In the genomic region with DNA sequence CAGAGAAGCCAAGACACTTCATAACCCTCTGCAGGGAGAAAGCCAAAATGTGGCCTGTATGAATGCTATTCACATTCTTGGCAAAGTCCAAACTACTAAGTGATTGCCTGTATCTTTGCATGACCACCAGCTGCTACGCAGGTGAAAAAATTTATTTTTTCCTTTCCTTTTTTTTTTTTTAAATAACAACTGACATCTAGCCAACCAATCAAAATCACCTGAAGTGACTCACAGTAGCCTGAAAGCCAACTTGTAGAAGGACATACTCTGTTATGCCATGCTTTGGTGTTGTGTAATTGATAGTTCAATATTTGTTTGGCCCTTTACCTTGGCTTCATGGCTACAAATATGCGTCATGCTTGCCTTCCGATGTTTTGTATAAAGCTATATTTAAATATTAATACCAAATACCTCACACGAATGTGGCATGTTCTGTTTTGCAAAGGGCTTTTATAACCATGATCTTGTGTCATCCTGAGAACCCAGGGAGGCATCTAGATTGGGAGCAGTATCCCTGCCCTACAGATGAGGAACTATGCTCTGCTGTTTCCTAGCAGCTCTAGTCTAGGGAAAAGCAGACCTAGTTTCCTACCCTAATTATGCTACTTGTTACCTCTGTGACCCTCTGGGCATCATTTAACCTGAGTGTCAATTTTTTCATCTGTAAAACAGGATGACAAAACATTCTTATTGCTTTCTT, we compare ENCODE assay signal across 1 cellular context.
TF ChIP-seq lines count a peak whose summit lies in the region.

No MANE protein-coding gene starts in this region.

TF ChIP-seq in HepG2, 621 proteins besides CTCF, POLR2A, EP300 and RAD21 (continued from another document and continues in another):
- TF ChIP-seq, protein P1, sequence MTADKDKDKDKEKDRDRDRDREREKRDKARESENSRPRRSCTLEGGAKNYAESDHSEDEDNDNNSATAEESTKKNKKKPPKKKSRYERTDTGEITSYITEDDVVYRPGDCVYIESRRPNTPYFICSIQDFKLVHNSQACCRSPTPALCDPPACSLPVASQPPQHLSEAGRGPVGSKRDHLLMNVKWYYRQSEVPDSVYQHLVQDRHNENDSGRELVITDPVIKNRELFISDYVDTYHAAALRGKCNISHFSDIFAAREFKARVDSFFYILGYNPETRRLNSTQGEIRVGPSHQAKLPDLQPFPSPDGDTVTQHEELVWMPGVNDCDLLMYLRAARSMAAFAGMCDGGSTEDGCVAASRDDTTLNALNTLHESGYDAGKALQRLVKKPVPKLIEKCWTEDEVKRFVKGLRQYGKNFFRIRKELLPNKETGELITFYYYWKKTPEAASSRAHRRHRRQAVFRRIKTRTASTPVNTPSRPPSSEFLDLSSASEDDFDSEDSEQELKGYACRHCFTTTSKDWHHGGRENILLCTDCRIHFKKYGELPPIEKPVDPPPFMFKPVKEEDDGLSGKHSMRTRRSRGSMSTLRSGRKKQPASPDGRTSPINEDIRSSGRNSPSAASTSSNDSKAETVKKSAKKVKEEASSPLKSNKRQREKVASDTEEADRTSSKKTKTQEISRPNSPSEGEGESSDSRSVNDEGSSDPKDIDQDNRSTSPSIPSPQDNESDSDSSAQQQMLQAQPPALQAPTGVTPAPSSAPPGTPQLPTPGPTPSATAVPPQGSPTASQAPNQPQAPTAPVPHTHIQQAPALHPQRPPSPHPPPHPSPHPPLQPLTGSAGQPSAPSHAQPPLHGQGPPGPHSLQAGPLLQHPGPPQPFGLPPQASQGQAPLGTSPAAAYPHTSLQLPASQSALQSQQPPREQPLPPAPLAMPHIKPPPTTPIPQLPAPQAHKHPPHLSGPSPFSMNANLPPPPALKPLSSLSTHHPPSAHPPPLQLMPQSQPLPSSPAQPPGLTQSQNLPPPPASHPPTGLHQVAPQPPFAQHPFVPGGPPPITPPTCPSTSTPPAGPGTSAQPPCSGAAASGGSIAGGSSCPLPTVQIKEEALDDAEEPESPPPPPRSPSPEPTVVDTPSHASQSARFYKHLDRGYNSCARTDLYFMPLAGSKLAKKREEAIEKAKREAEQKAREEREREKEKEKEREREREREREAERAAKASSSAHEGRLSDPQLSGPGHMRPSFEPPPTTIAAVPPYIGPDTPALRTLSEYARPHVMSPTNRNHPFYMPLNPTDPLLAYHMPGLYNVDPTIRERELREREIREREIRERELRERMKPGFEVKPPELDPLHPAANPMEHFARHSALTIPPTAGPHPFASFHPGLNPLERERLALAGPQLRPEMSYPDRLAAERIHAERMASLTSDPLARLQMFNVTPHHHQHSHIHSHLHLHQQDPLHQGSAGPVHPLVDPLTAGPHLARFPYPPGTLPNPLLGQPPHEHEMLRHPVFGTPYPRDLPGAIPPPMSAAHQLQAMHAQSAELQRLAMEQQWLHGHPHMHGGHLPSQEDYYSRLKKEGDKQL (CRISPR knock-in tag; IDR thresholded peaks at IDR 0.05; ENCODE audit: low read depth) = no peak
- peak; percentile 60; the same call in 1 of the 2 replicates for TF ChIP-seq HOXA3 (CRISPR knock-in tag; IDR thresholded peaks at IDR 0.05)
- no peak for TF ChIP-seq SP4 (CRISPR knock-in tag; IDR thresholded peaks at IDR 0.05)
- TF ChIP-seq ATRX (CRISPR knock-in tag; IDR thresholded peaks at IDR 0.05; ENCODE audit: borderline replicate concordance) = no peak
- TF ChIP-seq, protein P2, sequence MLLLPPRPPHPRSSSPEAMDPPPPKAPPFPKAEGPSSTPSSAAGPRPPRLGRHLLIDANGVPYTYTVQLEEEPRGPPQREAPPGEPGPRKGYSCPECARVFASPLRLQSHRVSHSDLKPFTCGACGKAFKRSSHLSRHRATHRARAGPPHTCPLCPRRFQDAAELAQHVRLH (CRISPR knock-in tag; IDR thresholded peaks at IDR 0.05; ENCODE audit: borderline replicate concordance, low read depth) = no peak
- no peak for TF ChIP-seq ZNF343 (CRISPR knock-in tag; IDR thresholded peaks at IDR 0.05)
- peak; percentile 56 for TF ChIP-seq ASH2L (IDR thresholded peaks at IDR 0.05; ENCODE audit: insufficient read length, low read depth, low read length)
- TF ChIP-seq, protein P3, sequence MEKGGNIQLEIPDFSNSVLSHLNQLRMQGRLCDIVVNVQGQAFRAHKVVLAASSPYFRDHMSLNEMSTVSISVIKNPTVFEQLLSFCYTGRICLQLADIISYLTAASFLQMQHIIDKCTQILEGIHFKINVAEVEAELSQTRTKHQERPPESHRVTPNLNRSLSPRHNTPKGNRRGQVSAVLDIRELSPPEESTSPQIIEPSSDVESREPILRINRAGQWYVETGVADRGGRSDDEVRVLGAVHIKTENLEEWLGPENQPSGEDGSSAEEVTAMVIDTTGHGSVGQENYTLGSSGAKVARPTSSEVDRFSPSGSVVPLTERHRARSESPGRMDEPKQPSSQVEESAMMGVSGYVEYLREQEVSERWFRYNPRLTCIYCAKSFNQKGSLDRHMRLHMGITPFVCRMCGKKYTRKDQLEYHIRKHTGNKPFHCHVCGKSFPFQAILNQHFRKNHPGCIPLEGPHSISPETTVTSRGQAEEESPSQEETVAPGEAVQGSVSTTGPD (CRISPR knock-in tag; IDR thresholded peaks at IDR 0.05) = peak; percentile 70; the same call in 1 of the 2 replicates
- TF ChIP-seq, protein P4, sequence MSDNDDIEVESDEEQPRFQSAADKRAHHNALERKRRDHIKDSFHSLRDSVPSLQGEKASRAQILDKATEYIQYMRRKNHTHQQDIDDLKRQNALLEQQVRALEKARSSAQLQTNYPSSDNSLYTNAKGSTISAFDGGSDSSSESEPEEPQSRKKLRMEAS (IDR thresholded peaks at IDR 0.05) = 0 out of 2 replicates have a peak, but pooled peaks have one; percentile 30
- no peak for TF ChIP-seq NR1H2 (CRISPR knock-in tag; IDR thresholded peaks at IDR 0.05; ENCODE audit: borderline replicate concordance, low read depth)
- no peak for TF ChIP-seq PAF1 (CRISPR knock-in tag; IDR thresholded peaks at IDR 0.05)
- TF ChIP-seq, protein P5, sequence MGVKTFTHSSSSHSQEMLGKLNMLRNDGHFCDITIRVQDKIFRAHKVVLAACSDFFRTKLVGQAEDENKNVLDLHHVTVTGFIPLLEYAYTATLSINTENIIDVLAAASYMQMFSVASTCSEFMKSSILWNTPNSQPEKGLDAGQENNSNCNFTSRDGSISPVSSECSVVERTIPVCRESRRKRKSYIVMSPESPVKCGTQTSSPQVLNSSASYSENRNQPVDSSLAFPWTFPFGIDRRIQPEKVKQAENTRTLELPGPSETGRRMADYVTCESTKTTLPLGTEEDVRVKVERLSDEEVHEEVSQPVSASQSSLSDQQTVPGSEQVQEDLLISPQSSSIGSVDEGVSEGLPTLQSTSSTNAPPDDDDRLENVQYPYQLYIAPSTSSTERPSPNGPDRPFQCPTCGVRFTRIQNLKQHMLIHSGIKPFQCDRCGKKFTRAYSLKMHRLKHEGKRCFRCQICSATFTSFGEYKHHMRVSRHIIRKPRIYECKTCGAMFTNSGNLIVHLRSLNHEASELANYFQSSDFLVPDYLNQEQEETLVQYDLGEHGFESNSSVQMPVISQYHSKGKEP (CRISPR knock-in tag; IDR thresholded peaks at IDR 0.05) = no peak
- peak; percentile 63; the same call in 1 of the 2 replicates for TF ChIP-seq FOXO1 (CRISPR knock-in tag; IDR thresholded peaks at IDR 0.05)
- TF ChIP-seq ZNF558 (CRISPR knock-in tag; IDR thresholded peaks at IDR 0.05; ENCODE audit: borderline replicate concordance) = no peak
- TF ChIP-seq, protein P6, sequence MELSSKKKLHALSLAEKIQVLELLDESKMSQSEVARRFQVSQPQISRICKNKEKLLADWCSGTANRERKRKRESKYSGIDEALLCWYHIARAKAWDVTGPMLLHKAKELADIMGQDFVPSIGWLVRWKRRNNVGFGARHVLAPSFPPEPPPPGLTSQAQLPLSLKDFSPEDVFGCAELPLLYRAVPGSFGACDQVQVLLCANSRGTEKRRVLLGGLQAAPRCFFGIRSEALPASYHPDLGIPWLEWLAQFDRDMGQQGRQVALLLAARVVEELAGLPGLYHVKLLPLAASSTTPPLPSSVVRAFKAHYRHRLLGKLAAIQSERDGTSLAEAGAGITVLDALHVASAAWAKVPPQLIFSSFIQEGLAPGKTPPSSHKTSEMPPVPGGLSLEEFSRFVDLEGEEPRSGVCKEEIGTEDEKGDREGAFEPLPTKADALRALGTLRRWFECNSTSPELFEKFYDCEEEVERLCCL (CRISPR knock-in tag; IDR thresholded peaks at IDR 0.05; ENCODE audit: borderline replicate concordance) = no peak
- TF ChIP-seq ZNF75D (CRISPR knock-in tag; IDR thresholded peaks at IDR 0.05; ENCODE audit: borderline replicate concordance) = no peak
- no peak for TF ChIP-seq ZNF441 (CRISPR knock-in tag; IDR thresholded peaks at IDR 0.05; ENCODE audit: borderline replicate concordance)
- no peak for TF ChIP-seq FOXP1 (IDR thresholded peaks at IDR 0.05)
- peak; percentile 87 for TF ChIP-seq FOXP1 (CRISPR knock-in tag; IDR thresholded peaks at IDR 0.05)
- TF ChIP-seq, protein P7, sequence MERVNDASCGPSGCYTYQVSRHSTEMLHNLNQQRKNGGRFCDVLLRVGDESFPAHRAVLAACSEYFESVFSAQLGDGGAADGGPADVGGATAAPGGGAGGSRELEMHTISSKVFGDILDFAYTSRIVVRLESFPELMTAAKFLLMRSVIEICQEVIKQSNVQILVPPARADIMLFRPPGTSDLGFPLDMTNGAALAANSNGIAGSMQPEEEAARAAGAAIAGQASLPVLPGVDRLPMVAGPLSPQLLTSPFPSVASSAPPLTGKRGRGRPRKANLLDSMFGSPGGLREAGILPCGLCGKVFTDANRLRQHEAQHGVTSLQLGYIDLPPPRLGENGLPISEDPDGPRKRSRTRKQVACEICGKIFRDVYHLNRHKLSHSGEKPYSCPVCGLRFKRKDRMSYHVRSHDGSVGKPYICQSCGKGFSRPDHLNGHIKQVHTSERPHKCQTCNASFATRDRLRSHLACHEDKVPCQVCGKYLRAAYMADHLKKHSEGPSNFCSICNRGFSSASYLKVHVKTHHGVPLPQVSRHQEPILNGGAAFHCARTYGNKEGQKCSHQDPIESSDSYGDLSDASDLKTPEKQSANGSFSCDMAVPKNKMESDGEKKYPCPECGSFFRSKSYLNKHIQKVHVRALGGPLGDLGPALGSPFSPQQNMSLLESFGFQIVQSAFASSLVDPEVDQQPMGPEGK (CRISPR knock-in tag; IDR thresholded peaks at IDR 0.05) = no peak
- TF ChIP-seq ZBTB8A (CRISPR knock-in tag; IDR thresholded peaks at IDR 0.05; ENCODE audit: borderline replicate concordance, low read depth) = no peak
- TF ChIP-seq CBX5 (CRISPR knock-in tag; IDR thresholded peaks at IDR 0.05; ENCODE audit: borderline replicate concordance) = peak; percentile 9; the same call in 1 of the 2 replicates
- no peak for TF ChIP-seq ZNF720 (CRISPR knock-in tag; IDR thresholded peaks at IDR 0.05)
- no peak for TF ChIP-seq SIN3A (IDR thresholded peaks at IDR 0.05; ENCODE audit: borderline replicate concordance, low read depth, low read length)
- TF ChIP-seq FOXJ3 (CRISPR knock-in tag; IDR thresholded peaks at IDR 0.05; ENCODE audit: borderline replicate concordance) = peak; percentile 81
- no peak for TF ChIP-seq RNF2 (conservative IDR thresholded peaks at IDR 0.05; ENCODE audit: low read depth)
- peak; percentile 89 for TF ChIP-seq FOXM1 (CRISPR knock-in tag; IDR thresholded peaks at IDR 0.05)
- TF ChIP-seq FOSL2 (CRISPR knock-in tag; IDR thresholded peaks at IDR 0.05) = peak; percentile 93
- no peak for TF ChIP-seq HOXA5 (CRISPR knock-in tag; IDR thresholded peaks at IDR 0.05)
- no peak for TF ChIP-seq PTBP1 (IDR thresholded peaks at IDR 0.05; ENCODE audit: low read depth, low read length, poor library complexity, severe bottlenecking)
- no peak for TF ChIP-seq ZNF337 (CRISPR knock-in tag; IDR thresholded peaks at IDR 0.05; ENCODE audit: borderline replicate concordance, low read depth)
- TF ChIP-seq, protein P8, sequence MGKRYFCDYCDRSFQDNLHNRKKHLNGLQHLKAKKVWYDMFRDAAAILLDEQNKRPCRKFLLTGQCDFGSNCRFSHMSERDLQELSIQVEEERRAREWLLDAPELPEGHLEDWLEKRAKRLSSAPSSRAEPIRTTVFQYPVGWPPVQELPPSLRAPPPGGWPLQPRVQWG (CRISPR knock-in tag; IDR thresholded peaks at IDR 0.05; ENCODE audit: borderline replicate concordance, low read depth) = no peak
- no peak; the same call in 1 of the 2 replicates for TF ChIP-seq ELF1 (CRISPR knock-in tag; IDR thresholded peaks at IDR 0.05)
- no peak for TF ChIP-seq ZKSCAN1 (IDR thresholded peaks at IDR 0.05; ENCODE audit: low read length)
- TF ChIP-seq, protein P9, sequence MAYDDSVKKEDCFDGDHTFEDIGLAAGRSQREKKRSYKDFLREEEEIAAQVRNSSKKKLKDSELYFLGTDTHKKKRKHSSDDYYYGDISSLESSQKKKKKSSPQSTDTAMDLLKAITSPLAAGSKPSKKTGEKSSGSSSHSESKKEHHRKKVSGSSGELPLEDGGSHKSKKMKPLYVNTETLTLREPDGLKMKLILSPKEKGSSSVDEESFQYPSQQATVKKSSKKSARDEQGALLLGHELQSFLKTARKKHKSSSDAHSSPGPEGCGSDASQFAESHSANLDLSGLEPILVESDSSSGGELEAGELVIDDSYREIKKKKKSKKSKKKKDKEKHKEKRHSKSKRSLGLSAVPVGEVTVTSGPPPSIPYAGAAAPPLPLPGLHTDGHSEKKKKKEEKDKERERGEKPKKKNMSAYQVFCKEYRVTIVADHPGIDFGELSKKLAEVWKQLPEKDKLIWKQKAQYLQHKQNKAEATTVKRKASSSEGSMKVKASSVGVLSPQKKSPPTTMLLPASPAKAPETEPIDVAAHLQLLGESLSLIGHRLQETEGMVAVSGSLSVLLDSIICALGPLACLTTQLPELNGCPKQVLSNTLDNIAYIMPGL (CRISPR knock-in tag; IDR thresholded peaks at IDR 0.05; ENCODE audit: borderline replicate concordance in 1 of 2, low read depth in 1 of 2) = no peak
- no peak for TF ChIP-seq SNRNP70 (IDR thresholded peaks at IDR 0.05; ENCODE audit: low read depth, low read length)
- TF ChIP-seq KDM5A (IDR thresholded peaks at IDR 0.05; ENCODE audit: borderline replicate concordance, low read length) = no peak
- no peak for TF ChIP-seq ZNF143 (CRISPR knock-in tag; IDR thresholded peaks at IDR 0.05)
- no peak for TF ChIP-seq ZNF749 (CRISPR knock-in tag; IDR thresholded peaks at IDR 0.05; ENCODE audit: borderline replicate concordance)
- TF ChIP-seq, protein P10, sequence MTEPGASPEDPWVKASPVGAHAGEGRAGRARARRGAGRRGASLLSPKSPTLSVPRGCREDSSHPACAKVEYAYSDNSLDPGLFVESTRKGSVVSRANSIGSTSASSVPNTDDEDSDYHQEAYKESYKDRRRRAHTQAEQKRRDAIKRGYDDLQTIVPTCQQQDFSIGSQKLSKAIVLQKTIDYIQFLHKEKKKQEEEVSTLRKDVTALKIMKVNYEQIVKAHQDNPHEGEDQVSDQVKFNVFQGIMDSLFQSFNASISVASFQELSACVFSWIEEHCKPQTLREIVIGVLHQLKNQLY (CRISPR knock-in tag; IDR thresholded peaks at IDR 0.05) = no peak; the same call in 1 of the 2 replicates
- TF ChIP-seq MED13 (CRISPR knock-in tag; IDR thresholded peaks at IDR 0.05) = no peak
- TF ChIP-seq NCOA1 (CRISPR knock-in tag; IDR thresholded peaks at IDR 0.05) = no peak
- no peak for TF ChIP-seq CENPT (CRISPR knock-in tag; IDR thresholded peaks at IDR 0.05; ENCODE audit: low read depth)
- no peak for TF ChIP-seq NFE2L2 (IDR thresholded peaks at IDR 0.05; ENCODE audit: low read length)
- TF ChIP-seq NFYC (CRISPR knock-in tag; IDR thresholded peaks at IDR 0.05) = peak; percentile 79
- TF ChIP-seq ZSCAN21 (CRISPR knock-in tag; IDR thresholded peaks at IDR 0.05; ENCODE audit: borderline replicate concordance) = no peak
- TF ChIP-seq TCF7 (IDR thresholded peaks at IDR 0.05; ENCODE audit: low read depth) = peak; percentile 55; the same call in 1 of the 2 replicates
- no peak for TF ChIP-seq MYC (CRISPR knock-in tag; IDR thresholded peaks at IDR 0.05; ENCODE audit: borderline replicate concordance)
- no peak for TF ChIP-seq YEATS4 (CRISPR knock-in tag; IDR thresholded peaks at IDR 0.05; ENCODE audit: borderline replicate concordance)
- TF ChIP-seq FOXK1 (CRISPR knock-in tag; IDR thresholded peaks at IDR 0.05; ENCODE audit: borderline replicate concordance, low read depth) = peak; percentile 70; the same call in 1 of the 2 replicates
- TF ChIP-seq RFX3 (CRISPR knock-in tag; IDR thresholded peaks at IDR 0.05) = no peak
- no peak for TF ChIP-seq CBFB (CRISPR knock-in tag; IDR thresholded peaks at IDR 0.05)
- TF ChIP-seq MAFG (CRISPR knock-in tag; IDR thresholded peaks at IDR 0.05) = no peak
